ENCODE assay signal across 8 cellular contexts in the genomic region with DNA sequence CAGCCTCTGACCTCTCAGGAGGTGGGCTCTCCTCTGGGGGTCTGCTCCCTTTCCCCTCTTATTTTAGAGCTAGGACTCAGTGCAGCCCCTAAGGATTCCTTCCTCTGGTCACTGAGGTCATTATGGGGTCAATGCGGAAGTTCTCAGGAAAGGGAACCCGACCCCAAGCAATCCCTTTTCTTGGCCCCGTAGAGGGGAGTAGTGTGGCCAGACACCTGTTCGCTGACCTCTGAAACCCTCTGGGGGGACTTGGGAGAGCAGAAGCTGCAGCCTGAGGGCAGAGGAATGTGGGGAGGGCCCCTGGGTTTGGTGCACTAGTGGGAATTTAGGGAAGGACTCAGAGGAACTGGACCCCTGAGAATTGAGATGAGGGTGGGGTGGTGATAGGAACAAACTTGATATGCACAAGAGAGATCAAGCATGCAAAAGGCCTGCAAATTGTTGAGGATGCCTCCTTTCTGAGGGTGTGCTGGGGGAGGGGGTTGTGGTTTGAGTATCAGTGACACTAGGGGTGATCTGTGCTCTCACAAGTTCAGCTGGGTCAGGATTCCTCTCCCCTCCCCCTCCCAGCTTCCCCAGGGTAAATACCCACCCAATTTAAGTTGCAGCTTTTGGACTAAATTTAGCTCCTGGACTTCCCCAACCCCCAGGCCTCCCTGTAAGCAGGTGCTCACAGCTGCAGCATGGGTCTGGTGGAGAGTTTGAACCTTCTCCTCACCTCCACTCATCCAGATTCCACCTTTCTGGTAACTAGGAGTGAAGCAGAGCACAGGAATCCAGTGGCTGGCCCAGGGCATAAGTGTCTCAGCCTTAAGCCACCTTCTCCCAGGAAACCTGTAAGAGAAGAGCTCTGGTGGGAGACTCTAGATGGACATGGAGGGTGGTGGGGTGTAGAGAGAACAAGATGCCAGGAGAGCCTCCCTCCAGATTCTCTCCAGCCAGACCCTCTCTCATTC. TPM values are rescaled to one million over a fixed set of nuclear protein-coding genes. Genes with fewer than 3 reads are reported as not detected.
DNase-seq lines count a peak whose midpoint lies in the region; ATAC-seq and TF ChIP-seq lines count a peak whose summit lies in the region.

No MANE protein-coding gene starts in this region.

- peak overlapping the region; percentile 96 to 100 (median 98) for H3K27ac Mint-ChIP-seq in CD14-positive monocyte

- H3K9me3 ChIP-seq in HUES6 (ENCODE audit: control insufficient read depth, insufficient read depth, low read depth, low read length) (no peaks in the 10 kb centered on the region), esophagus squamous epithelium (no peaks in the 10 kb centered on the region)

- H3K27me3 ChIP-seq in HUES6 (ENCODE audit: control insufficient read depth, insufficient read depth, low read length), result no peaks in the 10 kb centered on the region
- no peaks in the 10 kb centered on the region for H3K27me3 ChIP-seq in esophagus squamous epithelium

- H3K4me1 ChIP-seq in HUES6 (ENCODE audit: control insufficient read depth, insufficient read depth, low read length), result peaks cover 40% of the 10 kb centered on the region
- peaks cover 77 to 95% (median 81%) of the 10 kb centered on the region in 3 donors for H3K4me1 ChIP-seq in esophagus squamous epithelium

- H3K4me3 Mint-ChIP-seq in CD14-positive monocyte, result peak overlapping the region; percentile 93

- H3K27me3 Mint-ChIP-seq in CD14-positive monocyte (ENCODE audit: low read depth in 3 of 3), result peaks cover 0 to 2% (median 0%) of the 10 kb centered on the region in 3 donors

- peak overlapping the region; percentile 97 for H3K9ac ChIP-seq in HUES6 (ENCODE audit: low read length)

- no CpG with 5 or more reads among the region's 4 CpGs for WGBS in esophagus squamous epithelium, 2 donors

- ATAC-seq in esophagus mucosa, result no peak

- peak overlapping the region; percentile 81 for H3K4me3 ChIP-seq in HUES6 (ENCODE audit: low read depth, low read length)
- H3K4me3 ChIP-seq in esophagus squamous epithelium, result peak overlapping the region; percentile 28 to 72 (median 60)
- H3K4me3 ChIP-seq in skeletal muscle cell (ENCODE audit: low read depth, low read length), result peak overlapping the region; percentile 48

- peaks cover 82% of the 10 kb centered on the region for H3K4me1 Mint-ChIP-seq in CD14-positive monocyte

- DNase-seq in CD14-positive monocyte (ENCODE audit: low spot score) (no peak), GM20000 (ENCODE audit: low spot score) (peak; percentile 87), esophagus squamous epithelium (lab: John Stamatoyannopoulos, UW) (peak; percentile 55), skeletal muscle cell (ENCODE audit: low read depth) (no peak), NCI-H2107 treated with DMSO at 0.1 percent for 48 hours (lab: John Stamatoyannopoulos, UW; ENCODE audit: unreplicated experiment) (no peak)
- DNase-seq in activated CD8-positive, alpha-beta memory T cell treated with anti-CD3 and anti-CD28 coated beads for 24 hours, result peak; percentile 83

- intact Hi-C loops in CD14-positive monocyte (cut with micrococcal nuclease) (loop anchor here (2.0 to 5.0 kb wide), 3 partner anchors 14 to 65 kb away; a partner anchor contains a TSS), esophagus squamous epithelium (cut with DNase I) (loop anchor here (5.0 kb wide), 1 partner anchor 60 kb away; no protein-coding TSS in a partner anchor)

- H3K27ac ChIP-seq in HUES6 (ENCODE audit: low read depth, low read length), result peak overlapping the region; percentile 97
- H3K27ac ChIP-seq in esophagus squamous epithelium, result peak overlapping the region; percentile 98 to 100 (median 100)

- no peak for TF ChIP-seq POLR2A in esophagus squamous epithelium (IDR thresholded peaks at IDR 0.05)

- peaks cover 43 to 68% of the 10 kb centered on the region in 2 donors for H3K36me3 Mint-ChIP-seq in CD14-positive monocyte

- H3K36me3 ChIP-seq in HUES6 (ENCODE audit: control insufficient read depth, insufficient read depth, low read length) (no peaks in the 10 kb centered on the region), esophagus squamous epithelium (peaks cover 0 to 20% (median 0%) of the 10 kb centered on the region in 3 donors)

- TF ChIP-seq CTCF in CD14-positive monocyte (IDR thresholded peaks at IDR 0.05) (no peak), GM20000 (IDR thresholded peaks at IDR 0.05; ENCODE audit: extremely low read depth, missing control alignments) (no peak), esophagus squamous epithelium (IDR thresholded peaks at IDR 0.05) (peak in 1 of 6 experiments; percentile 7)

- peaks cover 0 to 3% (median 0%) of the 10 kb centered on the region in 7 donors for H3K9me3 Mint-ChIP-seq in CD14-positive monocyte

RNA-seq across cellular contexts. Expression of a gene that starts 13.5 kb away (rescaled TPM):
- polyA plus RNA-seq in CD14-positive monocyte, result 1 to 10 TPM; 2.5 to 2.8 TPM
- total RNA-seq in esophagus squamous epithelium (10 to 100 TPM; 30.6 to 76.8 (median 43.3) TPM), esophagus mucosa (42.9 TPM)

RNA-seq across cellular contexts. Expression of a gene that starts 16.7 kb away (rescaled TPM):
- polyA plus RNA-seq in CD14-positive monocyte, result 100 to 1,000 TPM; 287 to 301 TPM
- total RNA-seq in esophagus squamous epithelium (100 to 1,000 TPM; 167 to 256 (median 216) TPM), esophagus mucosa (169 TPM)

RNA-seq across cellular contexts. Expression of a gene that starts 47.1 kb away (rescaled TPM):
- not detected for polyA plus RNA-seq in CD14-positive monocyte
- total RNA-seq in esophagus squamous epithelium (1 to 10 TPM in 1 of 4 donors, not detected in 3; 3.6 TPM), esophagus mucosa (1.6 TPM)

RNA-seq across cellular contexts. Expression of a gene that starts 54.8 kb away (rescaled TPM):
- polyA plus RNA-seq in CD14-positive monocyte, result not detected
- total RNA-seq in esophagus squamous epithelium, result 1,000 to 10,000 TPM in 1 of 4 donors, 100 to 1,000 TPM in 3; 311 to 1,013 (median 406) TPM
- 438 TPM for total RNA-seq in esophagus mucosa

Comparison
In these comparisons a context has a peak if more than half of its experiments do, and no peak if none do; other contexts are left out.
1. DNase-seq: peak in GM20000 (single experiment), activated CD8-positive, alpha-beta memory T cell treated with anti-CD3 and anti-CD28 coated beads for 24 hours (single experiment) and esophagus squamous epithelium (single experiment); none in CD14-positive monocyte (single experiment), skeletal muscle cell (single experiment) and NCI-H2107 treated with DMSO at 0.1 percent for 48 hours (single experiment).
2. Peak in every context shown above with its lines, with median percentiles within 50 percentile points of each other: H3K4me3 ChIP-seq.